In the genomic region with DNA sequence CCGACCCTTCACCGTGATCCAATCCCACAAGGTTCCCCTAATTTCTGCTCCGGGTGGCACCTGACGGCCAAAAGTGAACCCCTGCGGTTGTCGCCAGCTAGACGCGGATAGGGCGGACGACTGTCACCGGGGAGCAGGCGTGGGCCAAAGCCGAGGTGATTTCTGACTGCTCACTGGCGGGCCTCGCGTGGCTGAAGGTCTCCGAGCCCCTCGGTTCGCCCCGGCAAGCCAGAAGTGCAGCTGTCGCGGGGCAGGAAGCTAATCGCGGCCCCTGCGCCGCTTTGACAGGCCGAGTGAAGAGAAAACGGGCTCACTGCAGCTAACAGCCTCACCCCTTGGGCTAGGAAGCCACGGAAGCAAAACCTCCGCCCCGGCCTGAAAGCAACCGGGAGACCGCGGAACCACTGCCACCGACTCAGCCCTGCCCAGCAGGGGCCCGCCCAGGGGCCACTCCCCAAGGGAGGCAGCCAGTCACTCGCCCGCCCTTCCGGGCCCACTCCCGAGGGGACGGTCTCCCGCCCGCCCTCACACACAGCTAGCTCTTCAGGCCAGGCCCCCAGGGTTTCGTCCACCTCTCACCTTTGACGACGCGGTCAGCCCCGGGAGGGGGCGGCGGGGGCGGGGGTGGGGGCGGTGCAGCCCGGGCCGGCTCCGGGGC, we compare ENCODE assay signal across 8 cellular contexts. TPM values are rescaled to one million over a fixed set of nuclear protein-coding genes. Genes with fewer than 3 reads are reported as not detected.
DNase-seq lines count a peak whose midpoint lies in the region; ATAC-seq and TF ChIP-seq lines count a peak whose summit lies in the region.

No MANE protein-coding gene starts in this region.

- peak overlapping the region; percentile 80 for H3K27ac ChIP-seq in PC-3 (ENCODE audit: low read length)

- peak overlapping the region; percentile 89 for H3K4me2 ChIP-seq in PC-3 (ENCODE audit: low read length)

- H3K9me3 ChIP-seq in PC-3 (ENCODE audit: low read length) = no peaks in the 10 kb centered on the region

- 0 out of 2 replicates have a peak, but pooled peaks cover 4% of the 10 kb centered on the region for H4K20me1 ChIP-seq in PC-3 (ENCODE audit: low read length)

- in situ Hi-C loops in Caki2 (cut with HindIII; ENCODE audit: low pct_unique_long_range_greater_than_20kb, low sequenced_read_pairs) = no loop called here

- peaks cover 59% of the 10 kb centered on the region for H3K79me2 ChIP-seq in PC-3 (ENCODE audit: low read length)

- peaks cover 16% of the 10 kb centered on the region; the same call in 1 of the 2 replicates for H3K36me3 ChIP-seq in PC-3 (ENCODE audit: low read depth, low read length)

- H3K27me3 Mint-ChIP-seq in activated T-cell treated with anti-CD3 and anti-CD28 coated beads, Interleukin-2, amount 50 U/mL, for 24 hours = no peaks in the 10 kb centered on the region
- H3K27me3 Mint-ChIP-seq in naive B cell = no peaks in the 10 kb centered on the region

- H3K9me2 ChIP-seq in PC-3 (replicated peaks; ENCODE audit: low read length) = no peaks in the 10 kb centered on the region

- no peaks in the 10 kb centered on the region for H3K27me3 ChIP-seq in PC-3 (ENCODE audit: low read length)

- TF ChIP-seq CTCF in GM20000 (IDR thresholded peaks at IDR 0.05; ENCODE audit: extremely low read depth, missing control alignments) (no peak), PC-3 (conservative IDR thresholded peaks at IDR 0.05; ENCODE audit: low read depth, low read length) (no peak)

- peak overlapping the region; percentile 93 for H3K4me3 Mint-ChIP-seq in activated T-cell treated with anti-CD3 and anti-CD28 coated beads, Interleukin-2, amount 50 U/mL, for 24 hours
- peak overlapping the region; percentile 78 to 97 (median 94) for H3K4me3 Mint-ChIP-seq in naive B cell
- H3K4me3 Mint-ChIP-seq in stimulated activated effector memory CD8-positive, alpha-beta T cell treated with anti-CD3 and anti-CD28 coated beads, Interleukin-12 subunit alpha, Interleukin-12 subunit beta, amount 100 ng/mL, for 72 hours = peak overlapping the region; percentile 78

- H3F3A ChIP-seq in PC-3 (ENCODE audit: low read length, unreplicated experiment) = peaks cover 9% of the 10 kb centered on the region

- peak overlapping the region; percentile 95 for H3K27ac Mint-ChIP-seq in activated T-cell treated with anti-CD3 and anti-CD28 coated beads, Interleukin-2, amount 50 U/mL, for 24 hours
- peak overlapping the region; percentile 86 to 99 (median 94) for H3K27ac Mint-ChIP-seq in naive B cell
- peak overlapping the region; percentile 92 for H3K27ac Mint-ChIP-seq in stimulated activated effector memory CD8-positive, alpha-beta T cell treated with anti-CD3 and anti-CD28 coated beads, Interleukin-12 subunit alpha, Interleukin-12 subunit beta, amount 100 ng/mL, for 72 hours

- H3K4me1 ChIP-seq in PC-3 (ENCODE audit: insufficient read depth, low read length) = peaks cover 28% of the 10 kb centered on the region

- DNase-seq in Caki2 (ENCODE audit: low read depth) (peak; percentile 92), GM20000 (ENCODE audit: low spot score) (peak; percentile 94), HS-27A (ENCODE audit: low read depth) (peak; percentile 62), PC-3 (peak; percentile 100), naive B cell (peak; percentile 89)
- DNase-seq in activated T-cell treated with anti-CD3 and anti-CD28 coated beads, Interleukin-2, amount 50 U/mL, for 24 hours = peak; percentile 92
- peak; percentile 84 to 94 for DNase-seq in stimulated activated effector memory CD8-positive, alpha-beta T cell treated with anti-CD3 and anti-CD28 coated beads, Interleukin-12 subunit alpha, Interleukin-12 subunit beta, amount 100 ng/mL, for 72 hours (ENCODE audit: low spot score in 2 of 2)

- H3K4me1 Mint-ChIP-seq in activated T-cell treated with anti-CD3 and anti-CD28 coated beads, Interleukin-2, amount 50 U/mL, for 24 hours (ENCODE audit: low read depth) = peaks cover 45% of the 10 kb centered on the region
- peaks cover 38 to 52% (median 45%) of the 10 kb centered on the region in 3 donors for H3K4me1 Mint-ChIP-seq in naive B cell
- peaks cover 37% of the 10 kb centered on the region for H3K4me1 Mint-ChIP-seq in stimulated activated effector memory CD8-positive, alpha-beta T cell treated with anti-CD3 and anti-CD28 coated beads, Interleukin-12 subunit alpha, Interleukin-12 subunit beta, amount 100 ng/mL, for 72 hours

- H3K9me3 Mint-ChIP-seq in activated T-cell treated with anti-CD3 and anti-CD28 coated beads, Interleukin-2, amount 50 U/mL, for 24 hours = no peaks in the 10 kb centered on the region
- no peaks in the 10 kb centered on the region for H3K9me3 Mint-ChIP-seq in naive B cell
- H3K9me3 Mint-ChIP-seq in stimulated activated effector memory CD8-positive, alpha-beta T cell treated with anti-CD3 and anti-CD28 coated beads, Interleukin-12 subunit alpha, Interleukin-12 subunit beta, amount 100 ng/mL, for 72 hours = no peaks in the 10 kb centered on the region

- H3K4me3 ChIP-seq in PC-3 (ENCODE audit: low read length) = peak overlapping the region; percentile 83

- TSS peak; percentile 73 for BruUV-seq in PC-3 (replicated peaks; lab: Mats Ljungman, UMichigan)

- CTCF ChIA-PET in PC-3 (lab: Charles Lee) = interaction anchor here (0.6 to 0.7 kb wide), 2 partner anchors 248 to 432 kb away, joined by 3 to 6 read pairs; partner anchors contain the start of gene DNAJC9

- peaks cover 37% of the 10 kb centered on the region for H3K36me3 Mint-ChIP-seq in activated T-cell treated with anti-CD3 and anti-CD28 coated beads, Interleukin-2, amount 50 U/mL, for 24 hours (ENCODE audit: low read depth)
- no peaks in the 10 kb centered on the region for H3K36me3 Mint-ChIP-seq in naive B cell
- H3K36me3 Mint-ChIP-seq in stimulated activated effector memory CD8-positive, alpha-beta T cell treated with anti-CD3 and anti-CD28 coated beads, Interleukin-12 subunit alpha, Interleukin-12 subunit beta, amount 100 ng/mL, for 72 hours = peaks cover 26% of the 10 kb centered on the region

- H2AFZ ChIP-seq in PC-3 (ENCODE audit: low read length) = peak overlapping the region; percentile 80

- peak; percentile 96 for ATAC-seq in PC-3
- ATAC-seq in esophagus mucosa = peak; percentile 98
- ATAC-seq in naive B cell (ENCODE audit: low read depth in 2 of 2) = peak; percentile 78 to 79
- ATAC-seq in stimulated activated effector memory CD8-positive, alpha-beta T cell treated with anti-CD3 and anti-CD28 coated beads, Interleukin-12 subunit alpha, Interleukin-12 subunit beta, amount 100 ng/mL, for 72 hours = peak; percentile 94

- H3K9ac ChIP-seq in PC-3 (ENCODE audit: low read length) = peak overlapping the region; percentile 88

- intact Hi-C loops in PC-3 (cut with micrococcal nuclease) = loop anchor here (1.0 to 5.0 kb wide), 5 partner anchors 15 to 248 kb away; partner anchors contain the start of genes ANXA7 and DNAJC9

- POLR2A ChIA-PET in PC-3 (lab: Charles Lee; ENCODE audit: unreplicated experiment) = interaction anchor here (0.5 to 3.3 kb wide), 22 partner anchors 12 to 563 kb away, joined by 3 to 58 read pairs (median 6); partner anchors contain the start of genes ANXA7, CFAP70, DNAJC9 and USP54

RNA-seq across cellular contexts. Expression of gene PPP3CB, which starts 0.5 kb away (rescaled TPM):
- 1.5 and 2.6 TPM in 2 replicates for total RNA-seq in Caki2 (2014; rRNA removed; shearing (Covaris generic); ENCODE audit: low replicate concordance)
- total RNA-seq in PC-3 (2014; rRNA removed) = 43.8 and 66.5 TPM in 2 replicates
- total RNA-seq in esophagus mucosa = 19.2 TPM
- polyA plus RNA-seq in naive B cell (ENCODE audit: low read depth in 6 of 6) = 1 to 10 TPM; 4.6 to 8.0 (median 6.3) TPM

Comparison
In these comparisons a context has a peak if more than half of its experiments do, and no peak if none do; other contexts are left out.
1. Peak in every context shown above with its lines: DNase-seq, ATAC-seq, H3K4me3 ChIP-seq and H3K27ac ChIP-seq.